In genomic region chr21:33040215-33040614, GRCh38 we compare ENCODE assay signal across 3 cellular contexts.
TF ChIP-seq lines count a peak whose summit lies in the region.

No MANE protein-coding gene starts in this region.

TF ChIP-seq in HEK293, 187 proteins besides CTCF, POLR2A, EP300 and RAD21:
- TF ChIP-seq, protein P1, sequence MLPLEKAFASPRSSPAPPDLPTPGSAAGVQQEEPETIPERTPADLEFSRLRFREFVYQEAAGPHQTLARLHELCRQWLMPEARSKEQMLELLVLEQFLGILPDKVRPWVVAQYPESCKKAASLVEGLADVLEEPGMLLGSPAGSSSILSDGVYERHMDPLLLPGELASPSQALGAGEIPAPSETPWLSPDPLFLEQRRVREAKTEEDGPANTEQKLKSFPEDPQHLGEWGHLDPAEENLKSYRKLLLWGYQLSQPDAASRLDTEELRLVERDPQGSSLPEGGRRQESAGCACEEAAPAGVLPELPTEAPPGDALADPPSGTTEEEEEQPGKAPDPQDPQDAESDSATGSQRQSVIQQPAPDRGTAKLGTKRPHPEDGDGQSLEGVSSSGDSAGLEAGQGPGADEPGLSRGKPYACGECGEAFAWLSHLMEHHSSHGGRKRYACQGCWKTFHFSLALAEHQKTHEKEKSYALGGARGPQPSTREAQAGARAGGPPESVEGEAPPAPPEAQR (tag by site-specific recombination; IDR thresholded peaks at IDR 0.05) = no peak
- TF ChIP-seq ZNF37A (tag by site-specific recombination; IDR thresholded peaks at IDR 0.05) = no peak
- no peak for TF ChIP-seq YY2 (tag by site-specific recombination; IDR thresholded peaks at IDR 0.05)
- TF ChIP-seq ZNF146 (tag by site-specific recombination; IDR thresholded peaks at IDR 0.05) = peak; percentile 99

TF ChIP-seq in K562, 482 proteins besides CTCF, POLR2A, EP300 and RAD21 (continued from another document):
- TF ChIP-seq FOXM1 (IDR thresholded peaks at IDR 0.05; ENCODE audit: low read depth) (no peak), FOXM1 (CRISPR knock-in tag; IDR thresholded peaks at IDR 0.05; ENCODE audit: low read depth) (no peak), ZNF124 (CRISPR knock-in tag; IDR thresholded peaks at IDR 0.05) (no peak)

TF ChIP-seq in WTC11, 78 proteins besides CTCF, POLR2A, EP300 and RAD21 (continued from another document):
- no peak for TF ChIP-seq FOXP4 (CRISPR knock-in tag; IDR thresholded peaks at IDR 0.05)
- TF ChIP-seq, protein P2, sequence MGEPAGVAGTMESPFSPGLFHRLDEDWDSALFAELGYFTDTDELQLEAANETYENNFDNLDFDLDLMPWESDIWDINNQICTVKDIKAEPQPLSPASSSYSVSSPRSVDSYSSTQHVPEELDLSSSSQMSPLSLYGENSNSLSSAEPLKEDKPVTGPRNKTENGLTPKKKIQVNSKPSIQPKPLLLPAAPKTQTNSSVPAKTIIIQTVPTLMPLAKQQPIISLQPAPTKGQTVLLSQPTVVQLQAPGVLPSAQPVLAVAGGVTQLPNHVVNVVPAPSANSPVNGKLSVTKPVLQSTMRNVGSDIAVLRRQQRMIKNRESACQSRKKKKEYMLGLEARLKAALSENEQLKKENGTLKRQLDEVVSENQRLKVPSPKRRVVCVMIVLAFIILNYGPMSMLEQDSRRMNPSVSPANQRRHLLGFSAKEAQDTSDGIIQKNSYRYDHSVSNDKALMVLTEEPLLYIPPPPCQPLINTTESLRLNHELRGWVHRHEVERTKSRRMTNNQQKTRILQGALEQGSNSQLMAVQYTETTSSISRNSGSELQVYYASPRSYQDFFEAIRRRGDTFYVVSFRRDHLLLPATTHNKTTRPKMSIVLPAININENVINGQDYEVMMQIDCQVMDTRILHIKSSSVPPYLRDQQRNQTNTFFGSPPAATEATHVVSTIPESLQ (CRISPR knock-in tag; IDR thresholded peaks at IDR 0.05) = no peak
- no peak for TF ChIP-seq ATF1 (CRISPR knock-in tag; IDR thresholded peaks at IDR 0.05)
- no peak for TF ChIP-seq IRF2 (CRISPR knock-in tag; IDR thresholded peaks at IDR 0.05; ENCODE audit: borderline replicate concordance, low read depth)
- TF ChIP-seq TEAD1 (CRISPR knock-in tag; IDR thresholded peaks at IDR 0.05) = no peak
- TF ChIP-seq IRF1 (CRISPR knock-in tag; IDR thresholded peaks at IDR 0.05) = no peak
- TF ChIP-seq USF1 (CRISPR knock-in tag; IDR thresholded peaks at IDR 0.05) = no peak
- TF ChIP-seq FOXK1 (CRISPR knock-in tag; IDR thresholded peaks at IDR 0.05) = no peak
- TF ChIP-seq, protein P3, sequence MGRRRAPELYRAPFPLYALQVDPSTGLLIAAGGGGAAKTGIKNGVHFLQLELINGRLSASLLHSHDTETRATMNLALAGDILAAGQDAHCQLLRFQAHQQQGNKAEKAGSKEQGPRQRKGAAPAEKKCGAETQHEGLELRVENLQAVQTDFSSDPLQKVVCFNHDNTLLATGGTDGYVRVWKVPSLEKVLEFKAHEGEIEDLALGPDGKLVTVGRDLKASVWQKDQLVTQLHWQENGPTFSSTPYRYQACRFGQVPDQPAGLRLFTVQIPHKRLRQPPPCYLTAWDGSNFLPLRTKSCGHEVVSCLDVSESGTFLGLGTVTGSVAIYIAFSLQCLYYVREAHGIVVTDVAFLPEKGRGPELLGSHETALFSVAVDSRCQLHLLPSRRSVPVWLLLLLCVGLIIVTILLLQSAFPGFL (CRISPR knock-in tag; IDR thresholded peaks at IDR 0.05; ENCODE audit: borderline replicate concordance) = no peak
- no peak for TF ChIP-seq E2F1 (CRISPR knock-in tag; IDR thresholded peaks at IDR 0.05)
- no peak for TF ChIP-seq NFYB (CRISPR knock-in tag; conservative IDR thresholded peaks at IDR 0.05; ENCODE audit: low read depth)
